ENCODE assay signal across 31 cellular contexts in the genomic region with DNA sequence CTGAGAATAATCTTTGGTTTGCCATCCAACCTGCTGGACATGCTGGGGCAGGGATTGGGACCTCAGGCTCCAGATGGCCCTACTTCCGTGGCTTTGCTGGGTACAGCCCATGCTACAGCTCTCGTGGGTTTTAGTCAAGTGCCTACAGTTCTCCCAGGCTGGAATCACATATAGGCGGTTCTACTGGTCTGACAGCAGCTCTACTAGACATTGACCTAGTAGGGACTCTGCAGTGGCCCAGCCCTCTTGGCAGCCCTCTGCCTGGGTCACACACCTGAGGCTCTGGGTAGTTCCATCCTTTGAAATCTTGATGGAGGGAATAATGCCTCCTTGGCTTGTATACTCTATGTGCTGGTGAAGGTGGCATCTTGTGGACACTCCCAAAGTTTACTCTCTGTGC.
"Had no signal": no experiment of that assay in that cellular context is flagged by ENCODE, and none has a peak within 500 bp of the region (broad histone marks: within the 10 kb centered on the region; RNA-seq: fewer than 3 reads in every experiment).

No MANE protein-coding gene starts in this region.

- ATAC-seq: activated CD4-positive, alpha-beta T cell treated with anti-CD3 and anti-CD28 coated beads for 36 hours; activated CD8-positive, alpha-beta memory T cell treated with anti-CD3 and anti-CD28 coated beads, Interleukin-2, amount 10 ng/mL, durations not matched to agents 7 days and 5 days; activated CD8-positive, alpha-beta T cell treated with anti-CD3 and anti-CD28 coated beads, Interleukin-2, amount 10 ng/mL, durations not matched to agents 7 days and 5 days; foreskin keratinocyte; gastrocnemius medialis; heart left ventricle had no signal

- H3K4me3 ChIP-seq: coronary artery, dorsolateral prefrontal cortex, gastrocnemius medialis, heart left ventricle had no signal

- DNase-seq: activated CD4-positive, alpha-beta memory T cell treated with anti-CD3 and anti-CD28 coated beads for 36 hours; activated CD4-positive, alpha-beta T cell treated with anti-CD3 and anti-CD28 coated beads for 36 hours; activated CD4-positive, alpha-beta T cell treated with anti-CD3 and anti-CD28 coated beads, Interleukin-2, amount 10 ng/mL, durations not matched to agents 24 days and 14 days; activated CD4-positive, CD25-positive, alpha-beta regulatory T cell; activated CD4-positive, CD25-positive, alpha-beta regulatory T cell treated with anti-CD3 and anti-CD28 coated beads, Interleukin-2, amount 50 U/mL, for 72 hours; activated CD8-positive, alpha-beta memory T cell treated with anti-CD3 and anti-CD28 coated beads, Interleukin-2, amount 10 ng/mL, durations not matched to agents 7 days and 5 days; activated CD8-positive, alpha-beta memory T cell treated with anti-CD3 and anti-CD28 coated beads, Interleukin-2, amount 50 U/mL, for 4 hours; activated CD8-positive, alpha-beta T cell treated with anti-CD3 and anti-CD28 coated beads, Interleukin-2, amount 10 ng/mL, durations not matched to agents 7 days and 5 days; activated effector memory CD4-positive, alpha-beta T cell treated with anti-CD3 and anti-CD28 coated beads, Interleukin-2, amount 50 U/mL, for 16 hours; activated naive CD4-positive, alpha-beta T cell treated with anti-CD3 and anti-CD28 coated beads for 36 hours; activated naive CD8-positive, alpha-beta T cell treated with anti-CD3 and anti-CD28 coated beads, Interleukin-2, amount 10 ng/mL, durations not matched to agents 7 days and 5 days; activated T-cell treated with anti-CD3 and anti-CD28 coated beads, Interleukin-2, amount 50 U/mL, for 1 hour; activated T-cell treated with anti-CD3 and anti-CD28 coated beads, Interleukin-2, amount 50 U/mL, for 48 hours; amniotic stem cell; anterior cingulate cortex; brain microvascular endothelial cell; dorsolateral prefrontal cortex; effector memory CD4-positive, alpha-beta T cell; endodermal cell; erythroblast; foreskin keratinocyte; gastrocnemius medialis; glutamatergic neuron; heart left ventricle; T-helper 2 cell had no signal

- H3K9me3 Mint-ChIP-seq: activated naive CD4-positive, alpha-beta T cell treated with anti-CD3 and anti-CD28 coated beads for 36 hours; central memory CD8-positive, alpha-beta T cell; dendritic cell treated with granulocyte-macrophage colony-stimulating factor and Interleukin-4, amounts not matched to agents 40 ng/mL and 50 ng/mL, for 4 days had no signal

- H3K27ac Mint-ChIP-seq: activated CD4-positive, alpha-beta memory T cell treated with anti-CD3 and anti-CD28 coated beads for 36 hours; activated CD4-positive, alpha-beta T cell treated with anti-CD3 and anti-CD28 coated beads for 36 hours; activated CD4-positive, alpha-beta T cell treated with anti-CD3 and anti-CD28 coated beads, Interleukin-2, amount 10 ng/mL, durations not matched to agents 24 days and 14 days; activated CD8-positive, alpha-beta memory T cell treated with anti-CD3 and anti-CD28 coated beads, Interleukin-2, amount 10 ng/mL, durations not matched to agents 7 days and 5 days; activated CD8-positive, alpha-beta T cell treated with anti-CD3 and anti-CD28 coated beads, Interleukin-2, amount 10 ng/mL, durations not matched to agents 7 days and 5 days; activated naive CD4-positive, alpha-beta T cell treated with anti-CD3 and anti-CD28 coated beads for 36 hours; activated naive CD4-positive, alpha-beta T cell treated with anti-CD3 and anti-CD28 coated beads, Interleukin-2, amount 50 U/mL, for 24 hours; activated naive CD8-positive, alpha-beta T cell treated with anti-CD3 and anti-CD28 coated beads, Interleukin-2, amount 10 ng/mL, durations not matched to agents 7 days and 5 days; activated T-helper 1 cell treated with anti-CD3 and anti-CD28 coated beads, Interleukin-12 subunit alpha, Interleukin-12 subunit beta, Interleukin-2, Interleukin-4 antibody, amounts not matched to agents 30 ng/mL and 10 ng/mL and 1 ng/mL, durations not matched to agents 14 hours and 24 hours and 36 hours; activated T-helper 2 cell treated with anti-CD3 and anti-CD28 coated beads, Interferon-gamma antibody, Interleukin-2, Interleukin-4, amounts not matched to agents 10 μg/mL and 5 μg/mL and 100 μg/mL, durations not matched to agents 14 hours and 24 hours and 36 hours; dendritic cell treated with granulocyte-macrophage colony-stimulating factor and Interleukin-4, amounts not matched to agents 40 ng/mL and 50 ng/mL, for 4 days; endodermal cell had no signal

- H3K4me1 Mint-ChIP-seq: activated CD8-positive, alpha-beta memory T cell treated with anti-CD3 and anti-CD28 coated beads, Interleukin-2, amount 10 ng/mL, durations not matched to agents 7 days and 5 days; activated naive CD4-positive, alpha-beta T cell treated with anti-CD3 and anti-CD28 coated beads, Interleukin-2, amount 50 U/mL, for 24 hours; activated naive CD8-positive, alpha-beta T cell treated with anti-CD3 and anti-CD28 coated beads, Interleukin-2, amount 10 ng/mL, durations not matched to agents 7 days and 5 days; central memory CD8-positive, alpha-beta T cell had no signal

- H3K27me3 ChIP-seq: brain microvascular endothelial cell, dorsolateral prefrontal cortex, foreskin keratinocyte, gastrocnemius medialis, heart left ventricle had no signal

- H3K9me3 ChIP-seq: gastrocnemius medialis had no signal

- H3K27me3 Mint-ChIP-seq: activated CD4-positive, alpha-beta memory T cell treated with anti-CD3 and anti-CD28 coated beads for 36 hours; activated CD4-positive, alpha-beta T cell treated with anti-CD3 and anti-CD28 coated beads for 36 hours; activated CD4-positive, alpha-beta T cell treated with anti-CD3 and anti-CD28 coated beads, Interleukin-2, amount 10 ng/mL, durations not matched to agents 24 days and 14 days; activated CD8-positive, alpha-beta memory T cell treated with anti-CD3 and anti-CD28 coated beads, Interleukin-2, amount 10 ng/mL, durations not matched to agents 7 days and 5 days; activated naive CD4-positive, alpha-beta T cell treated with anti-CD3 and anti-CD28 coated beads, Interleukin-2, amount 50 U/mL, for 24 hours; activated naive CD8-positive, alpha-beta T cell treated with anti-CD3 and anti-CD28 coated beads, Interleukin-2, amount 10 ng/mL, durations not matched to agents 7 days and 5 days; central memory CD8-positive, alpha-beta T cell; dendritic cell treated with granulocyte-macrophage colony-stimulating factor and Interleukin-4, amounts not matched to agents 40 ng/mL and 50 ng/mL, for 4 days had no signal

- H3K4me3 Mint-ChIP-seq: activated CD4-positive, alpha-beta memory T cell treated with anti-CD3 and anti-CD28 coated beads for 36 hours; activated CD4-positive, alpha-beta T cell treated with anti-CD3 and anti-CD28 coated beads for 36 hours; activated CD4-positive, alpha-beta T cell treated with anti-CD3 and anti-CD28 coated beads, Interleukin-2, amount 10 ng/mL, durations not matched to agents 24 days and 14 days; activated CD8-positive, alpha-beta memory T cell treated with anti-CD3 and anti-CD28 coated beads, Interleukin-2, amount 10 ng/mL, durations not matched to agents 7 days and 5 days; activated CD8-positive, alpha-beta T cell treated with anti-CD3 and anti-CD28 coated beads, Interleukin-2, amount 10 ng/mL, durations not matched to agents 7 days and 5 days; activated naive CD4-positive, alpha-beta T cell treated with anti-CD3 and anti-CD28 coated beads for 36 hours; activated naive CD4-positive, alpha-beta T cell treated with anti-CD3 and anti-CD28 coated beads, Interleukin-2, amount 50 U/mL, for 24 hours; activated naive CD8-positive, alpha-beta T cell treated with anti-CD3 and anti-CD28 coated beads, Interleukin-2, amount 10 ng/mL, durations not matched to agents 7 days and 5 days; activated T-helper 1 cell treated with anti-CD3 and anti-CD28 coated beads, Interleukin-12 subunit alpha, Interleukin-12 subunit beta, Interleukin-2, Interleukin-4 antibody, amounts not matched to agents 30 ng/mL and 10 ng/mL and 1 ng/mL, durations not matched to agents 14 hours and 24 hours and 36 hours; central memory CD8-positive, alpha-beta T cell; dendritic cell treated with granulocyte-macrophage colony-stimulating factor and Interleukin-4, amounts not matched to agents 40 ng/mL and 50 ng/mL, for 4 days; endodermal cell had no signal

- H3K36me3 ChIP-seq: brain microvascular endothelial cell, gastrocnemius medialis had no signal

- H3K27ac ChIP-seq: brain microvascular endothelial cell, coronary artery, dorsolateral prefrontal cortex, foreskin keratinocyte, gastrocnemius medialis, heart left ventricle had no signal
